8 cellular contexts compared by ENCODE assay signal in the genomic region with DNA sequence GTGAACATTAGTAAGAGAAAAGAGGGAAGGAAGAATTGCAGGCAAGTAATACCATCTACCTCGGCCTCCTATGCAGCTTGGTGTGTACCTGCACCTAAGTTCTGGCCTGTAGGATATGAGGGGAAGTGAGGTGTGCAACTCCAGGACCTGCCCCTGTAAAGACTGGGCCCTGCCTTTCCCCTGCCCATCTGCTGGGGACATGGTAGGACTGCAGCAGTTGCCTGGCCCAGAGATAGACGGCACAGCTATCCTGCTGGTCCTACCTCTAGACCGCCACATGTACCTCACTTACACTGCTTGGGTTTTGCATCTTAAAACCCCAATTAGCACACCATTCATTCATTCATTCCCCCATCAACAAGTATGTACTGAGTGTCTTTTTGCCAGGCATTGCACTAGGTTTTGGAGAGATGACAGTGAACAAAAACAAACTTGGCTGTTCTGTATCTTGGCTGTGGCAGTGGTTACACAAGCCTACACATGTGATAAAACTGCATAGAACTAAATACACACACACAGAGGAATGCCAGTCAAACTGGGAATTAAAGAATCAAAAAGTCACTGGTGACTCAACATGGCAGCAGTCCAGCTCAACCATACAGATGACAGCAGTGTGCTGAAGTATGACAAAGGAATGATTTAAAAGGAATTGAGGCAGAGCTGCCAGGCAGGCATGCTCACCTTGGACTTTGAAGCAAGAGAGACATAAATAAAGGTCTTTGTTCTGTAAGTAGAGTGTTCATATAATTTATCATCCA. TPM values are rescaled to one million over a fixed set of nuclear protein-coding genes. Genes with fewer than 3 reads are reported as not detected.
A peak's percentile ranks its signal among the peaks of the same experiment; 100 is the strongest.
DNase-seq lines count a peak whose midpoint lies in the region; ATAC-seq and TF ChIP-seq lines count a peak whose summit lies in the region.

No MANE protein-coding gene starts in this region.

- peak overlapping the region; percentile 18 to 75 (median 60) for H3K27ac ChIP-seq in stomach
- H3K27ac ChIP-seq in CD4-positive, alpha-beta memory T cell (ENCODE audit: low read depth, low read length) = no peak overlapping the region

- H3K4me1 ChIP-seq in stomach = peaks cover 18 to 55% (median 36%) of the 10 kb centered on the region in 4 donors
- peaks cover 22% of the 10 kb centered on the region for H3K4me1 ChIP-seq in CD4-positive, alpha-beta memory T cell (ENCODE audit: insufficient read depth, low read length)

- peaks cover 0 to 7% (median 0%) of the 10 kb centered on the region in 4 donors for H3K9me3 ChIP-seq in stomach
- no peaks in the 10 kb centered on the region for H3K9me3 ChIP-seq in CD4-positive, alpha-beta memory T cell (ENCODE audit: control insufficient read depth in 1 of 2, low read length in 2 of 2)

- H3K36me3 ChIP-seq in stomach = peaks cover 0 to 8% (median 0%) of the 10 kb centered on the region in 4 donors
- no peaks in the 10 kb centered on the region for H3K36me3 ChIP-seq in CD4-positive, alpha-beta memory T cell (ENCODE audit: insufficient read depth, low read length)

- H3K27me3 Mint-ChIP-seq in activated T-helper 2 cell treated with anti-CD3 and anti-CD28 coated beads, Interferon-gamma antibody, Interleukin-2, Interleukin-4, amounts not matched to agents 10 μg/mL and 5 μg/mL and 100 μg/mL, durations not matched to agents 14 hours and 24 hours and 36 hours (ENCODE audit: low read depth) = no peaks in the 10 kb centered on the region
- no peaks in the 10 kb centered on the region for H3K27me3 Mint-ChIP-seq in activated CD8-positive, alpha-beta memory T cell treated with anti-CD3 and anti-CD28 coated beads, Interleukin-2, amount 10 ng/mL, durations not matched to agents 7 days and 5 days
- H3K27me3 Mint-ChIP-seq in CD4-positive, alpha-beta memory T cell = no peaks in the 10 kb centered on the region

- no peak for TF ChIP-seq CTCF in stomach (IDR thresholded peaks at IDR 0.05)

- CTCF ChIA-PET in activated CD8-positive, alpha-beta memory T cell treated with anti-CD3 and anti-CD28 coated beads, Interleukin-2, amount 10 ng/mL, durations not matched to agents 7 days and 5 days (lab: Charles Lee) = interaction anchor here (1.9 kb wide), 1 partner anchor 13 kb away, joined by 8 read pairs; no protein-coding TSS in a partner anchor
- CTCF ChIA-PET in CD4-positive, alpha-beta memory T cell (lab: Charles Lee; ENCODE audit: partially characterized antibody) = interaction anchor here (1.5 kb wide), 1 partner anchor 35 kb away, joined by 5 read pairs; a partner anchor contains a TSS

- H3K9me3 Mint-ChIP-seq in activated T-helper 2 cell treated with anti-CD3 and anti-CD28 coated beads, Interferon-gamma antibody, Interleukin-2, Interleukin-4, amounts not matched to agents 10 μg/mL and 5 μg/mL and 100 μg/mL, durations not matched to agents 14 hours and 24 hours and 36 hours = peaks cover 10% of the 10 kb centered on the region
- no peaks in the 10 kb centered on the region for H3K9me3 Mint-ChIP-seq in activated CD8-positive, alpha-beta memory T cell treated with anti-CD3 and anti-CD28 coated beads, Interleukin-2, amount 10 ng/mL, durations not matched to agents 7 days and 5 days (ENCODE audit: low read depth)
- peaks cover 0 to 15% (median 2%) of the 10 kb centered on the region in 8 donors for H3K9me3 Mint-ChIP-seq in CD4-positive, alpha-beta memory T cell

- TF ChIP-seq POLR2A in stomach (IDR thresholded peaks at IDR 0.05) = no peak

- peak overlapping the region; percentile 47 for H3K27ac Mint-ChIP-seq in activated T-helper 2 cell treated with anti-CD3 and anti-CD28 coated beads, Interferon-gamma antibody, Interleukin-2, Interleukin-4, amounts not matched to agents 10 μg/mL and 5 μg/mL and 100 μg/mL, durations not matched to agents 14 hours and 24 hours and 36 hours
- no peak overlapping the region for H3K27ac Mint-ChIP-seq in activated CD8-positive, alpha-beta memory T cell treated with anti-CD3 and anti-CD28 coated beads, Interleukin-2, amount 10 ng/mL, durations not matched to agents 7 days and 5 days
- peak overlapping the region in 3 of 7 donors; percentile 41 to 53 (median 47) for H3K27ac Mint-ChIP-seq in CD4-positive, alpha-beta memory T cell

- DNase-seq in DMS53 (lab: John Stamatoyannopoulos, UW) (peak; percentile 26), DMS53 treated with DMSO at 0.1 percent for 48 hours (lab: John Stamatoyannopoulos, UW; ENCODE audit: unreplicated experiment) (no peak), inferior parietal cortex (ENCODE audit: extremely low spot score) (peak; percentile 46), stomach (peak; percentile 88), T1000 (lab: John Stamatoyannopoulos, UW) (no peak)
- no peak for DNase-seq in activated T-helper 2 cell treated with anti-CD3 and anti-CD28 coated beads, Interferon-gamma antibody, Interleukin-2, Interleukin-4, amounts not matched to agents 10 μg/mL and 5 μg/mL and 100 μg/mL, durations not matched to agents 14 hours and 24 hours and 36 hours (ENCODE audit: low spot score)
- DNase-seq in activated CD8-positive, alpha-beta memory T cell treated with anti-CD3 and anti-CD28 coated beads, Interleukin-2, amount 10 ng/mL, durations not matched to agents 7 days and 5 days = no peak
- DNase-seq in CD4-positive, alpha-beta memory T cell = no peak

- no peak for TF ChIP-seq EP300 in stomach (IDR thresholded peaks at IDR 0.05)

- ATAC-seq in activated CD8-positive, alpha-beta memory T cell treated with anti-CD3 and anti-CD28 coated beads, Interleukin-2, amount 10 ng/mL, durations not matched to agents 7 days and 5 days = no peak

- H3K36me3 Mint-ChIP-seq in activated T-helper 2 cell treated with anti-CD3 and anti-CD28 coated beads, Interferon-gamma antibody, Interleukin-2, Interleukin-4, amounts not matched to agents 10 μg/mL and 5 μg/mL and 100 μg/mL, durations not matched to agents 14 hours and 24 hours and 36 hours (ENCODE audit: low read depth) = peaks cover 32% of the 10 kb centered on the region
- peaks cover 21% of the 10 kb centered on the region for H3K36me3 Mint-ChIP-seq in activated CD8-positive, alpha-beta memory T cell treated with anti-CD3 and anti-CD28 coated beads, Interleukin-2, amount 10 ng/mL, durations not matched to agents 7 days and 5 days
- H3K36me3 Mint-ChIP-seq in CD4-positive, alpha-beta memory T cell = peaks cover 15 to 17% of the 10 kb centered on the region in 2 donors

- no peak overlapping the region for H3K4me3 Mint-ChIP-seq in activated T-helper 2 cell treated with anti-CD3 and anti-CD28 coated beads, Interferon-gamma antibody, Interleukin-2, Interleukin-4, amounts not matched to agents 10 μg/mL and 5 μg/mL and 100 μg/mL, durations not matched to agents 14 hours and 24 hours and 36 hours (ENCODE audit: low read depth)
- H3K4me3 Mint-ChIP-seq in activated CD8-positive, alpha-beta memory T cell treated with anti-CD3 and anti-CD28 coated beads, Interleukin-2, amount 10 ng/mL, durations not matched to agents 7 days and 5 days = no peak overlapping the region
- no peak overlapping the region for H3K4me3 Mint-ChIP-seq in CD4-positive, alpha-beta memory T cell

- H3K27me3 ChIP-seq in stomach = no peaks in the 10 kb centered on the region
- no peaks in the 10 kb centered on the region for H3K27me3 ChIP-seq in CD4-positive, alpha-beta memory T cell (ENCODE audit: insufficient read depth, low read length)

- POLR2A ChIA-PET in CD4-positive, alpha-beta memory T cell (lab: Charles Lee; ENCODE audit: partially characterized antibody) = interaction anchor here (0.6 to 3.5 kb wide), 4 partner anchors 12 to 40 kb away, joined by 3 to 18 read pairs (median 7); no protein-coding TSS in a partner anchor

- intact Hi-C loops in activated T-helper 2 cell treated with anti-CD3 and anti-CD28 coated beads, Interferon-gamma antibody, Interleukin-2, Interleukin-4, amounts not matched to agents 10 μg/mL and 5 μg/mL and 100 μg/mL, durations not matched to agents 14 hours and 24 hours and 36 hours (cut with micrococcal nuclease) = no loop called here
- intact Hi-C loops in stomach (cut with DNase I; ENCODE audit: low total_unique reads) = no loop called here
- intact Hi-C loops in CD4-positive, alpha-beta memory T cell (cut with micrococcal nuclease) = no loop called here

- 69 to 82% (median 75%) methylated on average over 3 of the region's 3 CpGs for WGBS in stomach, 5 donors

- peaks cover 41% of the 10 kb centered on the region for H3K4me1 Mint-ChIP-seq in activated T-helper 2 cell treated with anti-CD3 and anti-CD28 coated beads, Interferon-gamma antibody, Interleukin-2, Interleukin-4, amounts not matched to agents 10 μg/mL and 5 μg/mL and 100 μg/mL, durations not matched to agents 14 hours and 24 hours and 36 hours (ENCODE audit: low read depth)
- H3K4me1 Mint-ChIP-seq in activated CD8-positive, alpha-beta memory T cell treated with anti-CD3 and anti-CD28 coated beads, Interleukin-2, amount 10 ng/mL, durations not matched to agents 7 days and 5 days = peaks cover 26% of the 10 kb centered on the region
- peaks cover 19 to 46% (median 26%) of the 10 kb centered on the region in 4 donors for H3K4me1 Mint-ChIP-seq in CD4-positive, alpha-beta memory T cell

- H3K4me3 ChIP-seq in stomach = no peak overlapping the region
- no peak overlapping the region for H3K4me3 ChIP-seq in CD4-positive, alpha-beta memory T cell (ENCODE audit: low read length in 2 of 2)

RNA-seq across cellular contexts. Expression of a gene that starts 23.3 kb away (rescaled TPM):
- 122 TPM in 2 replicates for total RNA-seq in activated T-helper 2 cell treated with anti-CD3 and anti-CD28 coated beads, Interferon-gamma antibody, Interleukin-2, Interleukin-4, amounts not matched to agents 10 μg/mL and 5 μg/mL and 100 μg/mL, durations not matched to agents 14 hours and 24 hours and 36 hours
- 100 to 1,000 TPM in 3 of 5 donors, 10 to 100 TPM in 2; 57.2 to 656 (median 148) TPM for total RNA-seq in stomach
- polyA plus RNA-seq in stomach = 10 to 100 TPM; 52.8 to 63.3 (median 57.9) TPM
- total RNA-seq in activated CD8-positive, alpha-beta memory T cell treated with anti-CD3 and anti-CD28 coated beads, Interleukin-2, amount 10 ng/mL, durations not matched to agents 7 days and 5 days = 100 to 1,000 TPM; 141 to 142 TPM
- 100 to 1,000 TPM; 187 TPM for total RNA-seq in CD4-positive, alpha-beta memory T cell
- polyA plus RNA-seq in CD4-positive, alpha-beta memory T cell = 100 to 1,000 TPM; 135 to 150 TPM

RNA-seq across cellular contexts. Expression of a gene that starts 35.1 kb away (rescaled TPM):
- total RNA-seq in activated T-helper 2 cell treated with anti-CD3 and anti-CD28 coated beads, Interferon-gamma antibody, Interleukin-2, Interleukin-4, amounts not matched to agents 10 μg/mL and 5 μg/mL and 100 μg/mL, durations not matched to agents 14 hours and 24 hours and 36 hours = 28.2 and 28.8 TPM in 2 replicates
- 10 to 100 TPM in 4 of 5 donors, 1 to 10 TPM in 1; 8.2 to 46.9 (median 16.5) TPM for total RNA-seq in stomach
- 10 to 100 TPM in 2 of 3 donors, 1 to 10 TPM in 1; 7.8 to 20.5 (median 13.3) TPM for polyA plus RNA-seq in stomach
- 10 to 100 TPM; 23.2 to 25.2 TPM for total RNA-seq in activated CD8-positive, alpha-beta memory T cell treated with anti-CD3 and anti-CD28 coated beads, Interleukin-2, amount 10 ng/mL, durations not matched to agents 7 days and 5 days
- total RNA-seq in CD4-positive, alpha-beta memory T cell = 10 to 100 TPM; 71.1 to 71.7 TPM
- 10 to 100 TPM; 11.4 to 21.1 TPM for polyA plus RNA-seq in CD4-positive, alpha-beta memory T cell

Comparison
In these comparisons a context has a peak if more than half of its experiments do, and no peak if none do; other contexts are left out.
1. DNase-seq: peak in DMS53 (single experiment), inferior parietal cortex (single experiment) and stomach (single experiment); none in DMS53 treated with DMSO at 0.1 percent for 48 hours (single experiment), activated T-helper 2 cell treated with anti-CD3 and anti-CD28 coated beads, Interferon-gamma antibody, Interleukin-2, Interleukin-4, amounts not matched to agents 10 μg/mL and 5 μg/mL and 100 μg/mL, durations not matched to agents 14 hours and 24 hours and 36 hours (single experiment), T1000 (single experiment), activated CD8-positive, alpha-beta memory T cell treated with anti-CD3 and anti-CD28 coated beads, Interleukin-2, amount 10 ng/mL, durations not matched to agents 7 days and 5 days (single experiment) and CD4-positive, alpha-beta memory T cell (0 of 5).